ENCODE assay signal across 26 cellular contexts in the genomic region with DNA sequence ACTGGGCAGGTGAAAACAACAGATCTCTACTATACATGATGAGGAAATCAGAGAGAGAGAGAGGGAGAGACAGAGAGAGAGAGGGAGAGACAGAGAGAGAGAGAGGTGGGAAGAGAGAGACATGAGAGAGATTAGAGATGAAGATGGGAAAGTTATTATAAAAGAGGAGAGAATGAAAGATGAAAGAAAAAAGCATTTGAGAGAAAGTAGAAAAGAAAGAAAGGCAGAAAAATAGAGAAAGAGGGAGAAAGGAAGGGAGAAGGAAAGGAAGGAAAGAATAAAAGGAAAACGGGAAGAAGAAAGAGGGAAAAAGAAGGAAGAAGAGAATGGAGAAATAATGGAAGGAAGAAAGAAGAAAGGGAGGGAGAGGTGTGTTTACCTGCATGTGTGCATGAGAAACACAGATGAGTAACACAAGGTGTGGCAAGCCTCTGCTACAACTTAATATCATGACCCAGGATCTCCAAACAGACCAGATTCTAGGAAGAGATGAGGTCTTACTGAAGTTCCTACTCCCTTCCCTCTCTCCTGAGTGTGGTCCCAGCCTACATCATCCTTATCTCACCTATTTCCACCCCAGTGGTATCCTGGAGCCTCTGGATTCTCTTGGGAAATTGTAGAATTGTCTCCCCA.
DNase-seq lines count a peak whose midpoint lies in the region; ATAC-seq, FAIRE-seq and TF ChIP-seq lines count a peak whose summit lies in the region.
"Had no signal": no experiment of that assay in that cellular context is flagged by ENCODE, and none has a peak within 500 bp of the region (broad histone marks: within the 10 kb centered on the region; RNA-seq: fewer than 3 reads in every experiment).

No MANE protein-coding gene starts in this region.

- ATAC-seq in foreskin keratinocyte = no peak
- ATAC-seq in GM19023 (IDR thresholded peaks at IDR 0.05; ENCODE audit: unreplicated experiment) = no peak
- ATAC-seq: Panc1 had no signal

- peak overlapping the region; percentile 61 for H3K27ac Mint-ChIP-seq in neural crest cell (ENCODE audit: unreplicated experiment)
- H3K27ac Mint-ChIP-seq in activated naive CD4-positive, alpha-beta T cell treated with anti-CD3 and anti-CD28 coated beads for 36 hours = no peak overlapping the region
- H3K27ac Mint-ChIP-seq: CD4-positive, CD25-positive, alpha-beta regulatory T cell had no signal

- H3K9me3 ChIP-seq in HEK293 (ENCODE audit: control insufficient read depth, insufficient read depth, low read depth, low read length) (no peaks in the 10 kb centered on the region), osteoblast (ENCODE audit: low read depth, low read length) (no peaks in the 10 kb centered on the region)
- H3K9me3 ChIP-seq: HAP-1, MG63 had no signal

- H3K4me1 Mint-ChIP-seq in neural crest cell = peaks cover 26% of the 10 kb centered on the region
- H3K4me1 Mint-ChIP-seq in activated naive CD4-positive, alpha-beta T cell treated with anti-CD3 and anti-CD28 coated beads for 36 hours (ENCODE audit: low read depth) = no peaks in the 10 kb centered on the region
- H3K4me1 Mint-ChIP-seq: CD4-positive, CD25-positive, alpha-beta regulatory T cell had no signal

- DNase-seq in bronchial epithelial cell (ENCODE audit: low read depth) = peak; percentile 53
- no peak for DNase-seq in foreskin keratinocyte
- no peak for DNase-seq in neural crest cell (ENCODE audit: low read depth, low spot score)
- no peak for DNase-seq in activated naive CD4-positive, alpha-beta T cell treated with anti-CD3 and anti-CD28 coated beads for 36 hours
- no peak for DNase-seq in MV-4-11 (lab: John Stamatoyannopoulos, UW)
- no peak for DNase-seq in osteoblast (ENCODE audit: insufficient read length, low spot score, missing footprints)
- DNase-seq: CD4-positive, CD25-positive, alpha-beta regulatory T cell; GOT3; KG1; MG63; NCI-H1417; NCI-H1694 treated with DMSO at 0.1 percent for 48 hours; NCI-H2081 treated with DMSO at 0.1 percent for 48 hours; NCI-H446 treated with DMSO at 0.1 percent for 48 hours; NCI-H526; NCI-H82; SHP77 had no signal

- no peaks in the 10 kb centered on the region for H3K79me2 ChIP-seq in osteoblast (ENCODE audit: insufficient read depth, low read length)

- H3K36me3 Mint-ChIP-seq in neural crest cell (ENCODE audit: low read depth) = peaks cover 3% of the 10 kb centered on the region
- H3K36me3 Mint-ChIP-seq in activated naive CD4-positive, alpha-beta T cell treated with anti-CD3 and anti-CD28 coated beads for 36 hours (ENCODE audit: low read depth) = no peaks in the 10 kb centered on the region
- H3K36me3 Mint-ChIP-seq: CD4-positive, CD25-positive, alpha-beta regulatory T cell had no signal

- CTCF ChIA-PET in HEK293 (lab: Yijun Ruan, JAX) = no interaction called here
- CTCF ChIA-PET in activated naive CD4-positive, alpha-beta T cell treated with anti-CD3 and anti-CD28 coated beads for 36 hours (lab: Charles Lee) = no interaction called here

- H3K27ac ChIP-seq in HEK293 (ENCODE audit: extremely low read depth, low read depth, low read length) (no peak overlapping the region), foreskin keratinocyte (peak overlapping the region; percentile 52), osteoblast (ENCODE audit: low read depth, low read length) (no peak overlapping the region)
- H3K27ac ChIP-seq: BLaER1, RWPE1 had no signal

- H3K36me3 ChIP-seq in HEK293 (ENCODE audit: control insufficient read depth in 2 of 2, insufficient read depth in 1 of 2, low read length in 2 of 2) (no peaks in the 10 kb centered on the region), bronchial epithelial cell (ENCODE audit: control insufficient read depth, insufficient read depth, low read length) (no peaks in the 10 kb centered on the region), osteoblast (ENCODE audit: insufficient read depth, low read length) (no peaks in the 10 kb centered on the region)
- H3K36me3 ChIP-seq: BLaER1, HAP-1, MG63 had no signal

- H4K20me1 ChIP-seq in osteoblast (ENCODE audit: insufficient read depth, low read length) = no peaks in the 10 kb centered on the region
- H4K20me1 ChIP-seq: BLaER1 had no signal

- H3K4me2 ChIP-seq in osteoblast (ENCODE audit: insufficient read depth, low read length) = no peak overlapping the region
- H3K4me2 ChIP-seq: BLaER1 had no signal

- no peak overlapping the region for H2AFZ ChIP-seq in osteoblast (ENCODE audit: low read length)

- TF ChIP-seq CTCF in HEK293 (tag by site-specific recombination; IDR thresholded peaks at IDR 0.05) (no peak), bronchial epithelial cell (IDR thresholded peaks at IDR 0.05; ENCODE audit: insufficient read depth, low read length, severe bottlenecking) (no peak), foreskin keratinocyte (conservative IDR thresholded peaks at IDR 0.05) (no peak), neural crest cell (conservative IDR thresholded peaks at IDR 0.05) (no peak), osteoblast (IDR thresholded peaks at IDR 0.05; ENCODE audit: extremely low read depth, low read depth, low read length) (no peak)

- H3K4me1 ChIP-seq in HEK293 (ENCODE audit: control insufficient read depth, insufficient read depth, low read length) = no peaks in the 10 kb centered on the region
- H3K4me1 ChIP-seq in foreskin keratinocyte = peaks cover 3% of the 10 kb centered on the region
- H3K4me1 ChIP-seq in osteoblast (ENCODE audit: insufficient read depth, low read length) = no peaks in the 10 kb centered on the region
- H3K4me1 ChIP-seq: BLaER1 had no signal

- FAIRE-seq in bronchial epithelial cell (lab: Jason Lieb, UNC) = no peak
- FAIRE-seq: A204.1, D721Med, GM18507 had no signal

- H3K4me3 Mint-ChIP-seq in neural crest cell = no peak overlapping the region
- no peak overlapping the region for H3K4me3 Mint-ChIP-seq in activated naive CD4-positive, alpha-beta T cell treated with anti-CD3 and anti-CD28 coated beads for 36 hours
- H3K4me3 Mint-ChIP-seq: CD4-positive, CD25-positive, alpha-beta regulatory T cell had no signal

- H3K27me3 Mint-ChIP-seq in neural crest cell (ENCODE audit: low read depth) = no peaks in the 10 kb centered on the region
- peaks cover 17% of the 10 kb centered on the region for H3K27me3 Mint-ChIP-seq in activated naive CD4-positive, alpha-beta T cell treated with anti-CD3 and anti-CD28 coated beads for 36 hours (ENCODE audit: low read depth)
- H3K27me3 Mint-ChIP-seq: CD4-positive, CD25-positive, alpha-beta regulatory T cell had no signal

- H3K27me3 ChIP-seq in bronchial epithelial cell (ENCODE audit: control insufficient read depth, insufficient read depth, low read length) (no peaks in the 10 kb centered on the region), foreskin keratinocyte (peaks cover 3% of the 10 kb centered on the region), osteoblast (ENCODE audit: insufficient read depth, low read length) (no peaks in the 10 kb centered on the region)
- H3K27me3 ChIP-seq: BLaER1, MG63 had no signal

- intact Hi-C loops in activated naive CD4-positive, alpha-beta T cell treated with anti-CD3 and anti-CD28 coated beads for 36 hours (cut with micrococcal nuclease) = no loop called here

- POLR2A ChIA-PET in HEK293 (lab: Yijun Ruan, JAX) = no interaction called here

- no peaks in the 10 kb centered on the region for H3K9me3 Mint-ChIP-seq in neural crest cell
- H3K9me3 Mint-ChIP-seq in activated naive CD4-positive, alpha-beta T cell treated with anti-CD3 and anti-CD28 coated beads for 36 hours = no peaks in the 10 kb centered on the region

- H3K4me3 ChIP-seq in HEK293 (ENCODE audit: low read depth, low read length) (no peak overlapping the region), bronchial epithelial cell (ENCODE audit: low read depth, low read length) (no peak overlapping the region), osteoblast (ENCODE audit: insufficient read depth, low read length) (no peak overlapping the region)
- H3K4me3 ChIP-seq: BLaER1, HAP-1, MG63 had no signal

TF ChIP-seq in HEK293, 187 proteins besides CTCF, POLR2A, EP300 and RAD21:
- TF ChIP-seq ZNF701 (tag by site-specific recombination; IDR thresholded peaks at IDR 0.05) (no peak), ZNF391 (tag by site-specific recombination; IDR thresholded peaks at IDR 0.05; ENCODE audit: borderline replicate concordance, low read depth) (no peak), ZNF596 (tag by site-specific recombination; IDR thresholded peaks at IDR 0.05) (peak; percentile 47; the same call in 1 of the 2 replicates), ZNF610 (tag by site-specific recombination; IDR thresholded peaks at IDR 0.05; ENCODE audit: borderline replicate concordance) (no peak), ZNF366 (tag by site-specific recombination; conservative IDR thresholded peaks at IDR 0.05) (peak; percentile 66), TCF7L2 (IDR thresholded peaks at IDR 0.05; ENCODE audit: borderline replicate concordance, low read depth, low read length) (no peak), PRDM1 (tag by site-specific recombination; IDR thresholded peaks at IDR 0.05) (peak; percentile 94)
